8 cellular contexts compared by ENCODE assay signal in genomic region chr19:57613941-57614743, GRCh38. TPM values are rescaled to one million over a fixed set of nuclear protein-coding genes. Genes with fewer than 3 reads are reported as not detected.
DNase-seq lines count a peak whose midpoint lies in the region; ATAC-seq and TF ChIP-seq lines count a peak whose summit lies in the region.

Gene ZNF134 (plus strand): TSS chr19:57614242. CDS start chr19:57619469, 5,227 bp downstream.

- peak within 1 kb of the TSS; percentile 92 to 97 (median 95) for H3K4me3 Mint-ChIP-seq in naive B cell
- H3K4me3 Mint-ChIP-seq in stimulated activated effector memory CD8-positive, alpha-beta T cell treated with anti-CD3 and anti-CD28 coated beads, Interleukin-12 subunit alpha, Interleukin-12 subunit beta, amount 100 ng/mL, for 72 hours: peak within 1 kb of the TSS; percentile 90

- H3K27me3 ChIP-seq in Peyer's patch (no peaks in the 10 kb centered on the region), fibroblast of lung (ENCODE audit: control insufficient read depth, insufficient read depth, low read length) (no peaks in the 10 kb centered on the region)

- DNase-seq in DMS114 treated with DMSO at 0.1 percent for 48 hours (lab: John Stamatoyannopoulos, UW; ENCODE audit: unreplicated experiment): peak; percentile 87
- DNase-seq in KBM-7: peak; percentile 92
- peak; percentile 89 to 97 (median 91) for DNase-seq in Peyer's patch
- DNase-seq in activated T-helper 1 cell treated with Interleukin-2 at 50 U/mL for 16 hours (ENCODE audit: low read depth): peak; percentile 79
- peak; percentile 89 to 90 for DNase-seq in fibroblast of lung (ENCODE audit: low read depth in 2 of 2)
- peak; percentile 87 for DNase-seq in naive B cell
- peak; percentile 63 to 90 for DNase-seq in stimulated activated effector memory CD8-positive, alpha-beta T cell treated with anti-CD3 and anti-CD28 coated beads, Interleukin-12 subunit alpha, Interleukin-12 subunit beta, amount 100 ng/mL, for 72 hours (ENCODE audit: low spot score in 2 of 2)

- H3K4me1 ChIP-seq in Peyer's patch: peaks cover 0 to 6% (median 0%) of the 10 kb centered on the region in 4 donors
- H3K4me1 ChIP-seq in fibroblast of lung (ENCODE audit: control insufficient read depth, extremely low read depth, insufficient read depth, low read length): no peaks in the 10 kb centered on the region

- H3K27ac ChIP-seq in Peyer's patch (peak within 1 kb of the TSS; percentile 49 to 74 (median 62)), fibroblast of lung (ENCODE audit: insufficient read depth, low read length) (peak within 1 kb of the TSS; percentile 63)

- peaks cover 33 to 54% (median 42%) of the 10 kb centered on the region in 7 donors for H3K9me3 Mint-ChIP-seq in naive B cell
- peaks cover 43% of the 10 kb centered on the region for H3K9me3 Mint-ChIP-seq in stimulated activated effector memory CD8-positive, alpha-beta T cell treated with anti-CD3 and anti-CD28 coated beads, Interleukin-12 subunit alpha, Interleukin-12 subunit beta, amount 100 ng/mL, for 72 hours

- H3K9me3 ChIP-seq in Peyer's patch (peaks cover 0 to 44% (median 24%) of the 10 kb centered on the region in 4 donors), fibroblast of lung (ENCODE audit: control insufficient read depth, insufficient read depth, low read depth, low read length) (peaks cover 9% of the 10 kb centered on the region)

- H3K27me3 Mint-ChIP-seq in naive B cell: no peaks in the 10 kb centered on the region

- H3K36me3 Mint-ChIP-seq in naive B cell: peaks cover 34 to 49% of the 10 kb centered on the region in 2 donors
- H3K36me3 Mint-ChIP-seq in stimulated activated effector memory CD8-positive, alpha-beta T cell treated with anti-CD3 and anti-CD28 coated beads, Interleukin-12 subunit alpha, Interleukin-12 subunit beta, amount 100 ng/mL, for 72 hours: peaks cover 53% of the 10 kb centered on the region

- H3K79me2 ChIP-seq in fibroblast of lung (ENCODE audit: control insufficient read depth, insufficient read depth, low read length): peaks cover 49% of the 10 kb centered on the region

- H3K4me2 ChIP-seq in fibroblast of lung (ENCODE audit: extremely low read depth, insufficient read depth, low read length): peak within 1 kb of the TSS; percentile 56

- peak within 1 kb of the TSS; percentile 93 for H2AFZ ChIP-seq in fibroblast of lung (ENCODE audit: low read length)

- H3K36me3 ChIP-seq in Peyer's patch (peaks cover 0 to 39% (median 0%) of the 10 kb centered on the region in 3 donors), fibroblast of lung (ENCODE audit: control insufficient read depth, insufficient read depth, low read length) (peaks cover 8% of the 10 kb centered on the region)

- peak within 1 kb of the TSS; percentile 72 for H3K9ac ChIP-seq in fibroblast of lung (ENCODE audit: insufficient read depth, low read length)

- H3K4me1 Mint-ChIP-seq in naive B cell: peaks cover 41 to 51% (median 42%) of the 10 kb centered on the region in 3 donors
- peaks cover 38% of the 10 kb centered on the region for H3K4me1 Mint-ChIP-seq in stimulated activated effector memory CD8-positive, alpha-beta T cell treated with anti-CD3 and anti-CD28 coated beads, Interleukin-12 subunit alpha, Interleukin-12 subunit beta, amount 100 ng/mL, for 72 hours

- H3K4me3 ChIP-seq in Peyer's patch: peak within 1 kb of the TSS; percentile 91 to 97 (median 94)
- H3K4me3 ChIP-seq in fibroblast of lung (replicated peaks in 1 of 4; ENCODE audit: control extremely low read depth in 1 of 4, insufficient read depth in 1 of 4, low read depth in 3 of 4, low read length in 4 of 4): peak within 1 kb of the TSS; percentile 79 to 90 (median 82)

- H4K20me1 ChIP-seq in fibroblast of lung (ENCODE audit: control insufficient read depth, extremely low read depth, insufficient read depth, low read length): no peaks in the 10 kb centered on the region

- peak within 1 kb of the TSS in 5 of 6 donors; percentile 72 to 97 (median 92) for H3K27ac Mint-ChIP-seq in naive B cell
- H3K27ac Mint-ChIP-seq in stimulated activated effector memory CD8-positive, alpha-beta T cell treated with anti-CD3 and anti-CD28 coated beads, Interleukin-12 subunit alpha, Interleukin-12 subunit beta, amount 100 ng/mL, for 72 hours: peak within 1 kb of the TSS; percentile 81

- TF ChIP-seq CTCF in Peyer's patch (IDR thresholded peaks at IDR 0.05) (peak in 2 of 6 experiments; percentile 20 to 40), fibroblast of lung (conservative IDR thresholded peaks at IDR 0.05 in 1 of 2, IDR thresholded peaks at IDR 0.05 in 1 of 2; ENCODE audit: low read depth in 1 of 2, low read length in 2 of 2) (peak; percentile 31 to 48)

- TF ChIP-seq POLR2A in Peyer's patch (IDR thresholded peaks at IDR 0.05): no peak

- in situ Hi-C loops in KBM-7 (cut with MboI; ENCODE audit: low pct_unique_long_range_greater_than_20kb, low sequenced_read_pairs): no loop called here

- peak; percentile 94 for ATAC-seq in GM21528 (IDR thresholded peaks at IDR 0.05; ENCODE audit: low FRiP score, unreplicated experiment)
- peak; percentile 100 for ATAC-seq in naive B cell (ENCODE audit: low read depth in 2 of 2)
- peak; percentile 100 for ATAC-seq in stimulated activated effector memory CD8-positive, alpha-beta T cell treated with anti-CD3 and anti-CD28 coated beads, Interleukin-12 subunit alpha, Interleukin-12 subunit beta, amount 100 ng/mL, for 72 hours

RNA-seq across cellular contexts. Expression of gene ZNF134, which starts in this region (rescaled TPM):
- total RNA-seq in Peyer's patch (10 to 100 TPM in 2 of 4 donors, 1 to 10 TPM in 2; 9.6 to 18.9 (median 12.8) TPM), fibroblast of lung (22.9 and 30.6 TPM in 2 replicates)
- polyA plus RNA-seq in fibroblast of lung (9.2 and 11.7 TPM in 2 replicates), naive B cell (ENCODE audit: low read depth in 6 of 6) (10 to 100 TPM; 17.2 to 32.7 (median 20.6) TPM)
- polyA plus RNA-seq in fibroblast of lung (2012): 9.3 and 9.7 TPM in 2 replicates
- 3.1 and 4.8 TPM in 2 replicates for polyA minus RNA-seq in fibroblast of lung (ENCODE audit: low replicate concordance)

Comparison
In these comparisons a context has a peak if more than half of its experiments do, and no peak if none do; other contexts are left out.
1. Peak in every context shown above with its lines: DNase-seq, ATAC-seq, H3K4me3 ChIP-seq and H3K27ac ChIP-seq.